Comparison of ENCODE assay signal across 9 cellular contexts in genomic region chr3:182212479-182213076, GRCh38.
DNase-seq lines count a peak whose midpoint lies in the region; ATAC-seq and TF ChIP-seq lines count a peak whose summit lies in the region.
"Had no signal": no experiment of that assay in that cellular context is flagged by ENCODE, and none has a peak within 500 bp of the region (broad histone marks: within the 10 kb centered on the region; RNA-seq: fewer than 3 reads in every experiment).

No MANE protein-coding gene starts in this region.

- H3K9me3 Mint-ChIP-seq in neural progenitor cell = no peaks in the 10 kb centered on the region
- peaks cover 7% of the 10 kb centered on the region for H3K9me3 Mint-ChIP-seq in natural killer cell treated with Interleukin-12 subunit alpha and Interleukin-12 subunit beta and Interleukin-15 and Interleukin-18, amount 100 ng/mL, for 72 hours
- H3K9me3 Mint-ChIP-seq in activated naive CD4-positive, alpha-beta T cell treated with anti-CD3 and anti-CD28 coated beads, Interleukin-2, amount 10 ng/mL, durations not matched to agents 7 days and 5 days = no peaks in the 10 kb centered on the region

- no peaks in the 10 kb centered on the region for H3F3A ChIP-seq in neural progenitor cell (ENCODE audit: low read depth)

- H3K79me2 ChIP-seq in neural progenitor cell (ENCODE audit: low read depth) = no peaks in the 10 kb centered on the region

- H3K4me1 ChIP-seq in neural progenitor cell = peaks cover 10% of the 10 kb centered on the region

- DNase-seq in H4 (ENCODE audit: low spot score) (peak; percentile 96), NCI-H2227 treated with DMSO at 0.1 percent for 48 hours (lab: John Stamatoyannopoulos, UW) (peak; percentile 44), cardiac fibroblast (ENCODE audit: low read depth in 2 of 2) (peak; percentile 6 to 41), neural progenitor cell (ENCODE audit: low spot score) (no peak)
- DNase-seq in natural killer cell treated with Interleukin-12 subunit alpha and Interleukin-12 subunit beta and Interleukin-15 and Interleukin-18, amount 100 ng/mL, for 72 hours (ENCODE audit: low spot score) = no peak
- DNase-seq in activated naive CD4-positive, alpha-beta T cell treated with anti-CD3 and anti-CD28 coated beads, Interleukin-2, amount 10 ng/mL, durations not matched to agents 7 days and 5 days = no peak
- DNase-seq: natural killer cell had no signal

- CTCF ChIA-PET in activated naive CD4-positive, alpha-beta T cell treated with anti-CD3 and anti-CD28 coated beads, Interleukin-2, amount 10 ng/mL, durations not matched to agents 7 days and 5 days (lab: Charles Lee) = no interaction called here

- H3K4me1 Mint-ChIP-seq in neural progenitor cell = peaks cover 44% of the 10 kb centered on the region
- no peaks in the 10 kb centered on the region for H3K4me1 Mint-ChIP-seq in natural killer cell treated with Interleukin-12 subunit alpha and Interleukin-12 subunit beta and Interleukin-15 and Interleukin-18, amount 100 ng/mL, for 72 hours (ENCODE audit: low read depth in 2 of 2)
- H3K4me1 Mint-ChIP-seq in activated naive CD4-positive, alpha-beta T cell treated with anti-CD3 and anti-CD28 coated beads, Interleukin-2, amount 10 ng/mL, durations not matched to agents 7 days and 5 days = no peaks in the 10 kb centered on the region
- H3K4me1 Mint-ChIP-seq: natural killer cell had no signal

- no peaks in the 10 kb centered on the region for H3K36me3 ChIP-seq in neural progenitor cell

- H3K9ac ChIP-seq in neural progenitor cell = no peak overlapping the region

- H2AFZ ChIP-seq in neural progenitor cell (replicated peaks) = no peak overlapping the region

- H4K20me1 ChIP-seq in neural progenitor cell (ENCODE audit: low read depth) = no peaks in the 10 kb centered on the region

- no peaks in the 10 kb centered on the region for H3K36me3 Mint-ChIP-seq in neural progenitor cell
- H3K36me3 Mint-ChIP-seq in natural killer cell treated with Interleukin-12 subunit alpha and Interleukin-12 subunit beta and Interleukin-15 and Interleukin-18, amount 100 ng/mL, for 72 hours = no peaks in the 10 kb centered on the region
- H3K36me3 Mint-ChIP-seq in activated naive CD4-positive, alpha-beta T cell treated with anti-CD3 and anti-CD28 coated beads, Interleukin-2, amount 10 ng/mL, durations not matched to agents 7 days and 5 days = no peaks in the 10 kb centered on the region
- H3K36me3 Mint-ChIP-seq: natural killer cell had no signal

- peaks cover 7% of the 10 kb centered on the region for H3K27me3 Mint-ChIP-seq in neural progenitor cell (ENCODE audit: insufficient read depth, low read depth)
- H3K27me3 Mint-ChIP-seq in natural killer cell treated with Interleukin-12 subunit alpha and Interleukin-12 subunit beta and Interleukin-15 and Interleukin-18, amount 100 ng/mL, for 72 hours = no peaks in the 10 kb centered on the region
- no peaks in the 10 kb centered on the region for H3K27me3 Mint-ChIP-seq in activated naive CD4-positive, alpha-beta T cell treated with anti-CD3 and anti-CD28 coated beads, Interleukin-2, amount 10 ng/mL, durations not matched to agents 7 days and 5 days

- H3K4me3 Mint-ChIP-seq in neural progenitor cell = no peak overlapping the region
- no peak overlapping the region for H3K4me3 Mint-ChIP-seq in natural killer cell treated with Interleukin-12 subunit alpha and Interleukin-12 subunit beta and Interleukin-15 and Interleukin-18, amount 100 ng/mL, for 72 hours
- no peak overlapping the region for H3K4me3 Mint-ChIP-seq in activated naive CD4-positive, alpha-beta T cell treated with anti-CD3 and anti-CD28 coated beads, Interleukin-2, amount 10 ng/mL, durations not matched to agents 7 days and 5 days
- H3K4me3 Mint-ChIP-seq: natural killer cell had no signal

- no peak for TF ChIP-seq CTCF in cardiac fibroblast (IDR thresholded peaks at IDR 0.05; ENCODE audit: low read depth, low read length)
- no peak for TF ChIP-seq CTCF in neural progenitor cell (IDR thresholded peaks at IDR 0.05)

- peak overlapping the region; percentile 51 for H3K27ac Mint-ChIP-seq in neural progenitor cell
- H3K27ac Mint-ChIP-seq in natural killer cell treated with Interleukin-12 subunit alpha and Interleukin-12 subunit beta and Interleukin-15 and Interleukin-18, amount 100 ng/mL, for 72 hours = no peak overlapping the region
- H3K27ac Mint-ChIP-seq in activated naive CD4-positive, alpha-beta T cell treated with anti-CD3 and anti-CD28 coated beads, Interleukin-2, amount 10 ng/mL, durations not matched to agents 7 days and 5 days = no peak overlapping the region
- H3K27ac Mint-ChIP-seq: natural killer cell had no signal

- no peak overlapping the region for H3K27ac ChIP-seq in neural progenitor cell

- H3K4me3 ChIP-seq in cardiac fibroblast (replicated peaks in 1 of 2; ENCODE audit: low read depth in 2 of 2, low read length in 2 of 2) (no peak overlapping the region), neural progenitor cell (no peak overlapping the region)

- no peak overlapping the region for H3K4me2 ChIP-seq in neural progenitor cell

- ATAC-seq in GM18520 (IDR thresholded peaks at IDR 0.05; ENCODE audit: unreplicated experiment) = no peak
- no peak for ATAC-seq in natural killer cell treated with Interleukin-12 subunit alpha and Interleukin-12 subunit beta and Interleukin-15 and Interleukin-18, amount 100 ng/mL, for 72 hours
- no peak for ATAC-seq in GM18861 (IDR thresholded peaks at IDR 0.05; ENCODE audit: unreplicated experiment)
- ATAC-seq: natural killer cell had no signal

- H3K27me3 ChIP-seq in neural progenitor cell = no peaks in the 10 kb centered on the region

- H3K9me3 ChIP-seq in neural progenitor cell (ENCODE audit: low read depth) = no peaks in the 10 kb centered on the region

Comparison
In these comparisons a context has a peak if more than half of its experiments do, and no peak if none do; other contexts are left out.
1. DNase-seq: peak in H4 (single experiment), NCI-H2227 treated with DMSO at 0.1 percent for 48 hours (single experiment) and cardiac fibroblast (2 of 2); none in neural progenitor cell (single experiment), natural killer cell treated with Interleukin-12 subunit alpha and Interleukin-12 subunit beta and Interleukin-15 and Interleukin-18, amount 100 ng/mL, for 72 hours (single experiment) and activated naive CD4-positive, alpha-beta T cell treated with anti-CD3 and anti-CD28 coated beads, Interleukin-2, amount 10 ng/mL, durations not matched to agents 7 days and 5 days (single experiment).